In genomic region chr22:38070250-38070921, GRCh38 we compare ENCODE assay signal across 1 cellular context.
TF ChIP-seq lines count a peak whose summit lies in the region.

No MANE protein-coding gene starts in this region.

TF ChIP-seq in GM23338, 12 proteins besides CTCF, POLR2A, EP300 and RAD21:
- TF ChIP-seq ZNF331 (CRISPR knock-in tag; IDR thresholded peaks at IDR 0.05; ENCODE audit: low read depth) = no peak
- no peak for TF ChIP-seq REST (IDR thresholded peaks at IDR 0.05; ENCODE audit: unreplicated experiment)
- TF ChIP-seq POLR2AphosphoS5 (IDR thresholded peaks at IDR 0.05; ENCODE audit: low read depth) = no peak
- TF ChIP-seq ETS1 (IDR thresholded peaks at IDR 0.05) = no peak
- no peak for TF ChIP-seq CREB1 (CRISPR knock-in tag; IDR thresholded peaks at IDR 0.05; ENCODE audit: low read depth)
- TF ChIP-seq, protein P1, sequence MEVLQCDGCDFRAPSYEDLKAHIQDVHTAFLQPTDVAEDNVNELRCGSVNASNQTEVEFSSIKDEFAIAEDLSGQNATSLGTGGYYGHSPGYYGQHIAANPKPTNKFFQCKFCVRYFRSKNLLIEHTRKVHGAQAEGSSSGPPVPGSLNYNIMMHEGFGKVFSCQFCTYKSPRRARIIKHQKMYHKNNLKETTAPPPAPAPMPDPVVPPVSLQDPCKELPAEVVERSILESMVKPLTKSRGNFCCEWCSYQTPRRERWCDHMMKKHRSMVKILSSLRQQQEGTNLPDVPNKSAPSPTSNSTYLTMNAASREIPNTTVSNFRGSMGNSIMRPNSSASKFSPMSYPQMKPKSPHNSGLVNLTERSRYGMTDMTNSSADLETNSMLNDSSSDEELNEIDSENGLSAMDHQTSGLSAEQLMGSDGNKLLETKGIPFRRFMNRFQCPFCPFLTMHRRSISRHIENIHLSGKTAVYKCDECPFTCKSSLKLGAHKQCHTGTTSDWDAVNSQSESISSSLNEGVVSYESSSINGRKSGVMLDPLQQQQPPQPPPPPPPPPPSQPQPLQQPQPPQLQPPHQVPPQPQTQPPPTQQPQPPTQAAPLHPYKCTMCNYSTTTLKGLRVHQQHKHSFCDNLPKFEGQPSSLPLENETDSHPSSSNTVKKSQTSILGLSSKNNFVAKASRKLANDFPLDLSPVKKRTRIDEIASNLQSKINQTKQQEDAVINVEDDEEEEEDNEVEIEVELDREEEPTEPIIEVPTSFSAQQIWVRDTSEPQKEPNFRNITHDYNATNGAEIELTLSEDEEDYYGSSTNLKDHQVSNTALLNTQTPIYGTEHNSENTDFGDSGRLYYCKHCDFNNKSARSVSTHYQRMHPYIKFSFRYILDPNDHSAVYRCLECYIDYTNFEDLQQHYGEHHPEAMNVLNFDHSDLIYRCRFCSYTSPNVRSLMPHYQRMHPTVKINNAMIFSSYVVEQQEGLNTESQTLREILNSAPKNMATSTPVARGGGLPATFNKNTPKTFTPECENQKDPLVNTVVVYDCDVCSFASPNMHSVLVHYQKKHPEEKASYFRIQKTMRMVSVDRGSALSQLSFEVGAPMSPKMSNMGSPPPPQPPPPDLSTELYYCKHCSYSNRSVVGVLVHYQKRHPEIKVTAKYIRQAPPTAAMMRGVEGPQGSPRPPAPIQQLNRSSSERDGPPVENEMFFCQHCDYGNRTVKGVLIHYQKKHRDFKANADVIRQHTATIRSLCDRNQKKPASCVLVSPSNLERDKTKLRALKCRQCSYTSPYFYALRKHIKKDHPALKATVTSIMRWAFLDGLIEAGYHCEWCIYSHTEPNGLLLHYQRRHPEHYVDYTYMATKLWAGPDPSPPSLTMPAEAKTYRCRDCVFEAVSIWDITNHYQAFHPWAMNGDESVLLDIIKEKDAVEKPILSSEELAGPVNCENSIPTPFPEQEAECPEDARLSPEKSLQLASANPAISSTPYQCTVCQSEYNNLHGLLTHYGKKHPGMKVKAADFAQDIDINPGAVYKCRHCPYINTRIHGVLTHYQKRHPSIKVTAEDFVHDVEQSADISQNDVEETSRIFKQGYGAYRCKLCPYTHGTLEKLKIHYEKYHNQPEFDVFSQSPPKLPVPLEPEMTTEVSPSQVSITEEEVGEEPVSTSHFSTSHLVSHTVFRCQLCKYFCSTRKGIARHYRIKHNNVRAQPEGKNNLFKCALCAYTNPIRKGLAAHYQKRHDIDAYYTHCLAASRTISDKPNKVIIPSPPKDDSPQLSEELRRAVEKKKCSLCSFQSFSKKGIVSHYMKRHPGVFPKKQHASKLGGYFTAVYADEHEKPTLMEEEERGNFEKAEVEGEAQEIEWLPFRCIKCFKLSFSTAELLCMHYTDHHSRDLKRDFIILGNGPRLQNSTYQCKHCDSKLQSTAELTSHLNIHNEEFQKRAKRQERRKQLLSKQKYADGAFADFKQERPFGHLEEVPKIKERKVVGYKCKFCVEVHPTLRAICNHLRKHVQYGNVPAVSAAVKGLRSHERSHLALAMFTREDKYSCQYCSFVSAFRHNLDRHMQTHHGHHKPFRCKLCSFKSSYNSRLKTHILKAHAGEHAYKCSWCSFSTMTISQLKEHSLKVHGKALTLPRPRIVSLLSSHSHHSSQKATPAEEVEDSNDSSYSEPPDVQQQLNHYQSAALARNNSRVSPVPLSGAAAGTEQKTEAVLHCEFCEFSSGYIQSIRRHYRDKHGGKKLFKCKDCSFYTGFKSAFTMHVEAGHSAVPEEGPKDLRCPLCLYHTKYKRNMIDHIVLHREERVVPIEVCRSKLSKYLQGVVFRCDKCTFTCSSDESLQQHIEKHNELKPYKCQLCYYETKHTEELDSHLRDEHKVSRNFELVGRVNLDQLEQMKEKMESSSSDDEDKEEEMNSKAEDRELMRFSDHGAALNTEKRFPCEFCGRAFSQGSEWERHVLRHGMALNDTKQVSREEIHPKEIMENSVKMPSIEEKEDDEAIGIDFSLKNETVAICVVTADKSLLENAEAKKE (CRISPR knock-in tag; IDR thresholded peaks at IDR 0.05) = no peak
- no peak for TF ChIP-seq STAT1 (IDR thresholded peaks at IDR 0.05; ENCODE audit: unreplicated experiment)
- TF ChIP-seq NANOG (IDR thresholded peaks at IDR 0.05; ENCODE audit: borderline replicate concordance) = no peak
- TF ChIP-seq ZNF114 (CRISPR knock-in tag; IDR thresholded peaks at IDR 0.05) = no peak
- TF ChIP-seq EZH2 (IDR thresholded peaks at IDR 0.05; ENCODE audit: low read depth, unreplicated experiment) = no peak
- TF ChIP-seq JUNB (IDR thresholded peaks at IDR 0.05; ENCODE audit: unreplicated experiment) = no peak
